In the genomic region with DNA sequence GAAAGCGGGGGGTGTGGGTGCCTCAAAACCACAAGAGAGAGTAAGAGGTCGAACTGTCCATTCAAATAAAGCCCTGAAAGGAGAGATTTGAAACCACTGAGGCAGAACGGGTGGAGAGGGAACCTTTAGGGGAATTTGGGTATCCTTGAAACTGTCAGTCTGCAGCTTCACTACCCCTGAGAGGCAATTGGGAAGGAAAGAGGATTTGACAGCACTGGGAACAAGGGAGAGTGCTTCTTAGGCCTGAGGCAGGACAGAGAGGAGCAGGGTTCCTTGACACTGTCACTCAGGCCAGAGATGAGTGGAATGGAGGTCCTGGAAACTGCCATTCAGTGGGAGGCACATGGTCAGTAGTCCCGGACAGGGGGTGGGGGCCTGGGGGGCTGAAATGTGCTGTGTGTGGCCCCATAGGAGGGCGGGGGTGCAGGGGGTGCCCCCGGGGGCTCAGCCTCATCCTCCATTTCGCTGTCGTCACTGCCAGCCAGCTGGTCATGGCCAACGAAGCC, we compare ENCODE assay signal across 1 cellular context.
A peak's percentile ranks its signal among the peaks of the same experiment; 100 is the strongest.
TF ChIP-seq lines count a peak whose summit lies in the region.

No MANE protein-coding gene starts in this region.

TF ChIP-seq in HepG2, 621 proteins besides CTCF, POLR2A, EP300 and RAD21:
- TF ChIP-seq, protein P1, sequence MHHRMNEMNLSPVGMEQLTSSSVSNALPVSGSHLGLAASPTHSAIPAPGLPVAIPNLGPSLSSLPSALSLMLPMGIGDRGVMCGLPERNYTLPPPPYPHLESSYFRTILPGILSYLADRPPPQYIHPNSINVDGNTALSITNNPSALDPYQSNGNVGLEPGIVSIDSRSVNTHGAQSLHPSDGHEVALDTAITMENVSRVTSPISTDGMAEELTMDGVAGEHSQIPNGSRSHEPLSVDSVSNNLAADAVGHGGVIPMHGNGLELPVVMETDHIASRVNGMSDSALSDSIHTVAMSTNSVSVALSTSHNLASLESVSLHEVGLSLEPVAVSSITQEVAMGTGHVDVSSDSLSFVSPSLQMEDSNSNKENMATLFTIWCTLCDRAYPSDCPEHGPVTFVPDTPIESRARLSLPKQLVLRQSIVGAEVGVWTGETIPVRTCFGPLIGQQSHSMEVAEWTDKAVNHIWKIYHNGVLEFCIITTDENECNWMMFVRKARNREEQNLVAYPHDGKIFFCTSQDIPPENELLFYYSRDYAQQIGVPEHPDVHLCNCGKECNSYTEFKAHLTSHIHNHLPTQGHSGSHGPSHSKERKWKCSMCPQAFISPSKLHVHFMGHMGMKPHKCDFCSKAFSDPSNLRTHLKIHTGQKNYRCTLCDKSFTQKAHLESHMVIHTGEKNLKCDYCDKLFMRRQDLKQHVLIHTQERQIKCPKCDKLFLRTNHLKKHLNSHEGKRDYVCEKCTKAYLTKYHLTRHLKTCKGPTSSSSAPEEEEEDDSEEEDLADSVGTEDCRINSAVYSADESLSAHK (CRISPR knock-in tag; IDR thresholded peaks at IDR 0.05; ENCODE audit: borderline replicate concordance): peak; percentile 96; the same call in 1 of the 2 replicates
- TF ChIP-seq HHEX (CRISPR knock-in tag; IDR thresholded peaks at IDR 0.05): no peak
- no peak for TF ChIP-seq MBD4 (IDR thresholded peaks at IDR 0.05; ENCODE audit: borderline replicate concordance, low read length)
